Comparison of ENCODE assay signal across 15 cellular contexts in the genomic region with DNA sequence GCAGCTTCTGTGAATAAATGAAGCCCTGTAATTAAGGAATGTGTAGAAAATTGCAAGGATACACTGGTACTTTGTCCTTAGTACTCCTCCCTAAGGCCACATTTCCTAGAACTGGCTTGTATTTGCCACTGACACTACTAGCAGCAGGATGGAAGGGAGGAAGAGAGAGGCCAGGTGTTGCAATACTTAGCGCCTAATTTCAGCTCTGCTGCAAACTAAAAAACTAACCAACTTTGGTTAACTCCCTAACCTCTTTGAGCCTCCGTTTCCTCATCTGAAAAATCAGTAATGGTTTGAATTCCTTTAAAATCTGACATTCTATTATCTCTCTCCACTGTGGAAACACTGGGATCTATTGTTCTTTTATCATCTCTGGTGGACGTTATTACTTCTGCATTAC.
"Had no signal": no experiment of that assay in that cellular context is flagged by ENCODE, and none has a peak within 500 bp of the region (broad histone marks: within the 10 kb centered on the region; RNA-seq: fewer than 3 reads in every experiment).

No MANE protein-coding gene starts in this region.

- ATAC-seq: effector memory CD8-positive, alpha-beta T cell; gastroesophageal sphincter; left lobe of liver; mucosa of descending colon; naive thymus-derived CD8-positive, alpha-beta T cell; psoas muscle; right lobe of liver; stimulated activated memory B cell treated with anti-CD40 and anti-IgM and Interleukin-4, amounts not matched to agents 10 μg/mL and 1 μg/mL and 100 μg/mL, for 72 hours had no signal

- DNase-seq: effector memory CD8-positive, alpha-beta T cell; glutamatergic neuron; islet precursor cell; mammary epithelial cell; mucosa of descending colon; naive thymus-derived CD8-positive, alpha-beta T cell; psoas muscle; retina; right lobe of liver; stimulated activated CD4-positive, alpha-beta T cell treated with anti-CD3 and anti-CD28 coated beads, Interleukin-1b, Interleukin-23, amount 100 ng/mL, for 48 hours; stimulated activated CD4-positive, alpha-beta T cell treated with anti-CD3 and anti-CD28 coated beads, Interleukin-4, amount 100 ng/mL, for 24 hours; transverse colon had no signal
